ENCODE assay signal across 17 cellular contexts in genomic region chr6:165480916-165481315, GRCh38.
DNase-seq lines count a peak whose midpoint lies in the region; ATAC-seq and TF ChIP-seq lines count a peak whose summit lies in the region.
"Had no signal": no experiment of that assay in that cellular context is flagged by ENCODE, and none has a peak within 500 bp of the region (broad histone marks: within the 10 kb centered on the region; RNA-seq: fewer than 3 reads in every experiment).

No MANE protein-coding gene starts in this region.

- H3K4me1 Mint-ChIP-seq in GM23338: peaks cover 5% of the 10 kb centered on the region; the same call in 2 of the 3 replicates
- H3K4me1 Mint-ChIP-seq: CD4-positive, CD25-positive, alpha-beta regulatory T cell had no signal

- DNase-seq in GM23338 (ENCODE audit: low spot score): no peak
- peak; percentile 35 for DNase-seq in PC-3
- DNase-seq in prostate gland (ENCODE audit: low spot score): peak; percentile 19
- no peak for DNase-seq in A172 (ENCODE audit: low spot score)
- no peak for DNase-seq in hepatic stellate cell (ENCODE audit: low spot score)
- DNase-seq: 8988T; C1 segment of cervical spinal cord; Caco-2; CD4-positive, CD25-positive, alpha-beta regulatory T cell; CD8-positive, alpha-beta T cell; DMS153; DND-41; GM23248; H9; HFFc6 had no signal

- no peak overlapping the region for H3K4me3 Mint-ChIP-seq in GM23338
- H3K4me3 Mint-ChIP-seq: CD4-positive, CD25-positive, alpha-beta regulatory T cell; CD8-positive, alpha-beta T cell; H9; HFFc6 had no signal

- no peak for TF ChIP-seq POLR2A in prostate gland (IDR thresholded peaks at IDR 0.05)

- H3K79me2 ChIP-seq in GM23338 (replicated peaks; ENCODE audit: insufficient read depth) (no peaks in the 10 kb centered on the region), PC-3 (ENCODE audit: low read length) (no peaks in the 10 kb centered on the region)

- ATAC-seq in GM23338 (no peak), PC-3 (peak; percentile 85), GM18519 (IDR thresholded peaks at IDR 0.05; ENCODE audit: low FRiP score, unreplicated experiment) (no peak)
- ATAC-seq: CD8-positive, alpha-beta T cell; HCT116 had no signal

- no peak overlapping the region for H3K4me2 ChIP-seq in GM23338
- no peak overlapping the region for H3K4me2 ChIP-seq in PC-3 (ENCODE audit: low read length)

- no peaks in the 10 kb centered on the region for H3K36me3 Mint-ChIP-seq in GM23338 (ENCODE audit: low read depth)
- H3K36me3 Mint-ChIP-seq: CD4-positive, CD25-positive, alpha-beta regulatory T cell; CD8-positive, alpha-beta T cell had no signal

- H3K4me3 ChIP-seq in GM23338: no peak overlapping the region
- no peak overlapping the region for H3K4me3 ChIP-seq in PC-3 (ENCODE audit: low read length)
- H3K4me3 ChIP-seq in prostate gland: no peak overlapping the region
- H3K4me3 ChIP-seq: GM23248 had no signal

- H3K27me3 Mint-ChIP-seq in GM23338 (ENCODE audit: insufficient read depth, low read depth, poor library complexity): no peaks in the 10 kb centered on the region
- H3K27me3 Mint-ChIP-seq: CD4-positive, CD25-positive, alpha-beta regulatory T cell had no signal

- CTCF ChIA-PET in PC-3 (lab: Charles Lee): no interaction called here

- 30% methylated on average over 3 of the region's 3 CpGs for WGBS in prostate gland

- H3K9ac ChIP-seq in PC-3 (ENCODE audit: low read length): no peak overlapping the region
- H3K9ac ChIP-seq: GM23248 had no signal

- H3K27ac ChIP-seq in GM23338 (ENCODE audit: low read depth) (no peak overlapping the region), PC-3 (ENCODE audit: low read length) (0 out of 2 replicates have a peak overlapping the region, but pooled peaks have one; percentile 6), prostate gland (no peak overlapping the region)
- H3K27ac ChIP-seq: GM23248 had no signal

- peaks cover 10% of the 10 kb centered on the region for H3K4me1 ChIP-seq in GM23338 (ENCODE audit: insufficient read depth)
- H3K4me1 ChIP-seq in PC-3 (ENCODE audit: insufficient read depth, low read length): no peaks in the 10 kb centered on the region
- no peaks in the 10 kb centered on the region for H3K4me1 ChIP-seq in prostate gland (replicated peaks)
- H3K4me1 ChIP-seq: Caco-2 had no signal

- H3K9me3 ChIP-seq in PC-3 (ENCODE audit: low read length): no peaks in the 10 kb centered on the region
- H3K9me3 ChIP-seq in prostate gland: no peaks in the 10 kb centered on the region
- H3K9me3 ChIP-seq: Caco-2 had no signal

- H3K27me3 ChIP-seq in GM23338 (ENCODE audit: insufficient read depth): no peaks in the 10 kb centered on the region
- H3K27me3 ChIP-seq in PC-3 (ENCODE audit: low read length): no peaks in the 10 kb centered on the region
- no peaks in the 10 kb centered on the region for H3K27me3 ChIP-seq in prostate gland (replicated peaks; ENCODE audit: insufficient read depth)

- no peaks in the 10 kb centered on the region for H3K36me3 ChIP-seq in GM23338 (ENCODE audit: insufficient read depth)
- H3K36me3 ChIP-seq in PC-3 (ENCODE audit: low read depth, low read length): no peaks in the 10 kb centered on the region
- no peaks in the 10 kb centered on the region for H3K36me3 ChIP-seq in prostate gland

- BruUV-seq in PC-3 (replicated peaks; lab: Mats Ljungman, UMichigan): no TSS peak

- H3K9me3 Mint-ChIP-seq in GM23338: no peaks in the 10 kb centered on the region
- H3K9me3 Mint-ChIP-seq: CD8-positive, alpha-beta T cell; H9 had no signal

- intact Hi-C loops in PC-3 (cut with micrococcal nuclease): loop anchor here (5.0 kb wide), 1 partner anchor 181 kb away; the partner anchor contains the start of gene PDE10A
- intact Hi-C loops in prostate gland (cut with DNase I): no loop called here

- no peak for TF ChIP-seq CTCF in GM23338 (conservative IDR thresholded peaks at IDR 0.05; ENCODE audit: low read depth in 2 of 2)
- TF ChIP-seq CTCF in PC-3 (conservative IDR thresholded peaks at IDR 0.05; ENCODE audit: low read depth, low read length): no peak
- no peak for TF ChIP-seq CTCF in prostate gland (IDR thresholded peaks at IDR 0.05)

- H4K20me1 ChIP-seq in GM23338 (replicated peaks; ENCODE audit: insufficient read depth): no peaks in the 10 kb centered on the region
- H4K20me1 ChIP-seq in PC-3 (ENCODE audit: low read length): no peaks in the 10 kb centered on the region

- H2AFZ ChIP-seq in GM23338: no peak overlapping the region
- no peak overlapping the region for H2AFZ ChIP-seq in PC-3 (ENCODE audit: low read length)
- H2AFZ ChIP-seq: GM23248 had no signal

- POLR2A ChIA-PET in PC-3 (lab: Charles Lee; ENCODE audit: unreplicated experiment): no interaction called here

- 0 out of 2 replicates have a peak overlapping the region, but pooled peaks have one; percentile 39 for H3K27ac Mint-ChIP-seq in GM23338
- H3K27ac Mint-ChIP-seq: CD4-positive, CD25-positive, alpha-beta regulatory T cell; CD8-positive, alpha-beta T cell; H9; HFFc6 had no signal

- H3F3A ChIP-seq in GM23338 (replicated peaks; ENCODE audit: low read depth) (no peaks in the 10 kb centered on the region), PC-3 (ENCODE audit: low read length, unreplicated experiment) (no peaks in the 10 kb centered on the region)

- H3K9me2 ChIP-seq in GM23338 (ENCODE audit: insufficient read depth) (0 out of 2 replicates have a peak, but pooled peaks cover 2% of the 10 kb centered on the region), PC-3 (replicated peaks; ENCODE audit: low read length) (no peaks in the 10 kb centered on the region)

TF ChIP-seq in GM23338, 12 proteins besides CTCF, POLR2A, EP300 and RAD21:
- no peak for TF ChIP-seq ZNF114 (CRISPR knock-in tag; IDR thresholded peaks at IDR 0.05)
- no peak for TF ChIP-seq NANOG (IDR thresholded peaks at IDR 0.05; ENCODE audit: borderline replicate concordance)

Comparison
In these comparisons a context has a peak if more than half of its experiments do, and no peak if none do; other contexts are left out.
1. DNase-seq: peak in PC-3 (single experiment) and prostate gland (single experiment); none in GM23338 (single experiment), A172 (single experiment) and hepatic stellate cell (single experiment).